Comparison of ENCODE assay signal across 3 cellular contexts in the genomic region with DNA sequence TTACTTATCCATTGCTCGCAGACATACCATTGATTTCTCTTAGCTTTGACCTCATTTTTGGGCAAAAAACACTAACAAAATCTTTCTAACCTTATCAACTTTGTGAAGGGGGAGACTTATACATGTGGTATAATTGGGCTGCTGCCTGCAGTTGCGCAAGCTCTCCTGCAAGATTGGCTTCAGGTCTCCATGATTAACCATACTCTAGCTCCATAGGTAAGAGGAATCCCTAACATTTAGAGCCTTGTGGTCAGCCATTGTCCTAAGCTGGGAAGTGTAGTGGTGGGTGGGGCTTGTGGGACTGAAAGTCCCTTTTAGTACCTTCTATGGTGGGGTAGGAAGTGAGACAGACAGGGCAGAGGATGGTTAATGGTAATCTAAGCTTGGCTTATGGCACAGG.
TF ChIP-seq lines count a peak whose summit lies in the region.

No MANE protein-coding gene starts in this region.

TF ChIP-seq in HEK293, 187 proteins besides CTCF, POLR2A, EP300 and RAD21:
- TF ChIP-seq ZNF133 (tag by site-specific recombination; IDR thresholded peaks at IDR 0.05) (peak; percentile 54; the same call in 1 of the 2 replicates), ZSCAN18 (tag by site-specific recombination; IDR thresholded peaks at IDR 0.05) (no peak), ZNF707 (tag by site-specific recombination; IDR thresholded peaks at IDR 0.05) (no peak), YY2 (tag by site-specific recombination; IDR thresholded peaks at IDR 0.05) (peak; percentile 67; the same call in 1 of the 2 replicates)

TF ChIP-seq in K562, 482 proteins besides CTCF, POLR2A, EP300 and RAD21 (continues in another document):
- no peak; the same call in 1 of the 2 replicates for TF ChIP-seq CEBPG (CRISPR knock-in tag; IDR thresholded peaks at IDR 0.05)
- TF ChIP-seq CEBPG (tag; conservative IDR thresholded peaks at IDR 0.05 in 1 of 2, IDR thresholded peaks at IDR 0.05 in 1 of 2): peak; percentile 64 to 71; a peak in 3 of 4 replicates
- TF ChIP-seq, protein P1, sequence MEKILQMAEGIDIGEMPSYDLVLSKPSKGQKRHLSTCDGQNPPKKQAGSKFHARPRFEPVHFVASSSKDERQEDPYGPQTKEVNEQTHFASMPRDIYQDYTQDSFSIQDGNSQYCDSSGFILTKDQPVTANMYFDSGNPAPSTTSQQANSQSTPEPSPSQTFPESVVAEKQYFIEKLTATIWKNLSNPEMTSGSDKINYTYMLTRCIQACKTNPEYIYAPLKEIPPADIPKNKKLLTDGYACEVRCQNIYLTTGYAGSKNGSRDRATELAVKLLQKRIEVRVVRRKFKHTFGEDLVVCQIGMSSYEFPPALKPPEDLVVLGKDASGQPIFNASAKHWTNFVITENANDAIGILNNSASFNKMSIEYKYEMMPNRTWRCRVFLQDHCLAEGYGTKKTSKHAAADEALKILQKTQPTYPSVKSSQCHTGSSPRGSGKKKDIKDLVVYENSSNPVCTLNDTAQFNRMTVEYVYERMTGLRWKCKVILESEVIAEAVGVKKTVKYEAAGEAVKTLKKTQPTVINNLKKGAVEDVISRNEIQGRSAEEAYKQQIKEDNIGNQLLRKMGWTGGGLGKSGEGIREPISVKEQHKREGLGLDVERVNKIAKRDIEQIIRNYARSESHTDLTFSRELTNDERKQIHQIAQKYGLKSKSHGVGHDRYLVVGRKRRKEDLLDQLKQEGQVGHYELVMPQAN (IDR thresholded peaks at IDR 0.05; ENCODE audit: borderline replicate concordance): no peak
- TF ChIP-seq ZNF407 (IDR thresholded peaks at IDR 0.05; ENCODE audit: low read depth): no peak
- no peak for TF ChIP-seq SP1 (CRISPR knock-in tag; IDR thresholded peaks at IDR 0.05)
- TF ChIP-seq ZNF263 (CRISPR knock-in tag; IDR thresholded peaks at IDR 0.05; ENCODE audit: borderline replicate concordance): no peak
- peak; percentile 87 for TF ChIP-seq CEBPB (tag; IDR thresholded peaks at IDR 0.05)

TF ChIP-seq in SK-N-SH, 30 proteins besides CTCF, POLR2A, EP300 and RAD21:
- TF ChIP-seq PBX3 (IDR thresholded peaks at IDR 0.05): no peak
- TF ChIP-seq GATA2 (CRISPR knock-in tag; IDR thresholded peaks at IDR 0.05): no peak
- TF ChIP-seq NRF1 (IDR thresholded peaks at IDR 0.05; ENCODE audit: low read depth, low read length): no peak
- no peak for TF ChIP-seq JUND (IDR thresholded peaks at IDR 0.05)
- TF ChIP-seq RCOR1 (IDR thresholded peaks at IDR 0.05; ENCODE audit: low read length): no peak
- TF ChIP-seq FOXM1 (IDR thresholded peaks at IDR 0.05; ENCODE audit: low read depth): no peak
- TF ChIP-seq TEAD4 (IDR thresholded peaks at IDR 0.05; ENCODE audit: borderline replicate concordance, insufficient read depth): no peak
- TF ChIP-seq RXRA (IDR thresholded peaks at IDR 0.05; ENCODE audit: borderline replicate concordance, low read depth): no peak
